ENCODE assay signal across 19 cellular contexts in genomic region chr5:103452089-103452488, GRCh38.
"Had no signal": no experiment of that assay in that cellular context is flagged by ENCODE, and none has a peak within 500 bp of the region (broad histone marks: within the 10 kb centered on the region; RNA-seq: fewer than 3 reads in every experiment).

No MANE protein-coding gene starts in this region.

- H3K36me3 Mint-ChIP-seq: brain; immature natural killer cell; memory B cell; naive thymus-derived CD8-positive, alpha-beta T cell; stimulated activated naive B cell treated with anti-CD40 and anti-IgM and Interleukin-4, amounts not matched to agents 10 μg/mL and 1 μg/mL and 100 μg/mL, for 72 hours had no signal

- ATAC-seq: activated T-cell treated with anti-CD3 and anti-CD28 coated beads, Interleukin-2, amount 50 U/mL, for 4 hours; gastrocnemius medialis; heart left ventricle; naive thymus-derived CD8-positive, alpha-beta T cell; stimulated activated naive B cell treated with anti-CD40 and anti-IgM and Interleukin-4, amounts not matched to agents 10 μg/mL and 1 μg/mL and 100 μg/mL, for 72 hours had no signal

- H3K4me1 Mint-ChIP-seq: central memory CD8-positive, alpha-beta T cell; immature natural killer cell; memory B cell; naive thymus-derived CD8-positive, alpha-beta T cell; stimulated activated naive B cell treated with anti-CD40 and anti-IgM and Interleukin-4, amounts not matched to agents 10 μg/mL and 1 μg/mL and 100 μg/mL, for 72 hours had no signal

- H3K27ac ChIP-seq: gastrocnemius medialis, heart left ventricle, neutrophil, thyroid gland had no signal

- H3K9me3 Mint-ChIP-seq: activated naive CD4-positive, alpha-beta T cell treated with anti-CD3 and anti-CD28 coated beads for 36 hours; activated T-cell treated with anti-CD3 and anti-CD28 coated beads, Interleukin-2, amount 50 U/mL, for 4 hours; central memory CD8-positive, alpha-beta T cell; stimulated activated naive B cell treated with anti-CD40 and anti-IgM and Interleukin-4, amounts not matched to agents 10 μg/mL and 1 μg/mL and 100 μg/mL, for 72 hours; T-helper 1 cell treated with Interleukin-12 subunit alpha and Interleukin-12 subunit beta and Interleukin-4 antibody, amounts not matched to agents 30 μg/mL and 1 μg/mL, for 36 hours had no signal

- H3K4me3 Mint-ChIP-seq: activated naive CD4-positive, alpha-beta T cell treated with anti-CD3 and anti-CD28 coated beads for 36 hours; activated T-cell treated with anti-CD3 and anti-CD28 coated beads, Interleukin-2, amount 50 U/mL, for 4 hours; brain; central memory CD8-positive, alpha-beta T cell; immature natural killer cell; memory B cell; naive thymus-derived CD8-positive, alpha-beta T cell; stimulated activated naive B cell treated with anti-CD40 and anti-IgM and Interleukin-4, amounts not matched to agents 10 μg/mL and 1 μg/mL and 100 μg/mL, for 72 hours; T-helper 1 cell treated with Interleukin-12 subunit alpha and Interleukin-12 subunit beta and Interleukin-4 antibody, amounts not matched to agents 30 μg/mL and 1 μg/mL, for 36 hours had no signal

- H3K27me3 Mint-ChIP-seq: brain had no signal

- DNase-seq: activated CD4-positive, alpha-beta T cell treated with anti-CD3 and anti-CD28 coated beads, Interleukin-2, amount 50 U/mL, for 1 hour; activated CD4-positive, CD25-positive, alpha-beta regulatory T cell treated with anti-CD3 and anti-CD28 coated beads, Interleukin-2, amount 50 U/mL, for 72 hours; activated CD8-positive, alpha-beta memory T cell treated with anti-CD3 and anti-CD28 coated beads, Interleukin-2, amount 50 U/mL, for 4 hours; activated naive CD4-positive, alpha-beta T cell treated with anti-CD3 and anti-CD28 coated beads for 36 hours; activated T-cell treated with anti-CD3 and anti-CD28 coated beads, Interleukin-2, amount 50 U/mL, for 4 hours; cortex of kidney; effector CD4-positive, alpha-beta T cell; gastrocnemius medialis; heart left ventricle; immature natural killer cell; naive thymus-derived CD8-positive, alpha-beta T cell; retina; stimulated activated naive B cell treated with anti-CD40 and anti-IgM and Interleukin-4, amounts not matched to agents 10 μg/mL and 1 μg/mL and 100 μg/mL, for 72 hours; thyroid gland had no signal

- H3K4me3 ChIP-seq: gastrocnemius medialis, heart left ventricle, thyroid gland had no signal

- H3K4me1 ChIP-seq: gastrocnemius medialis, thyroid gland had no signal

- H3K9me3 ChIP-seq: gastrocnemius medialis, heart left ventricle, neutrophil, thyroid gland had no signal

- H3K36me3 ChIP-seq: gastrocnemius medialis, heart left ventricle, neutrophil, thyroid gland had no signal

- H3K27ac Mint-ChIP-seq: activated naive CD4-positive, alpha-beta T cell treated with anti-CD3 and anti-CD28 coated beads for 36 hours; immature natural killer cell; memory B cell; naive thymus-derived CD8-positive, alpha-beta T cell; stimulated activated naive B cell treated with anti-CD40 and anti-IgM and Interleukin-4, amounts not matched to agents 10 μg/mL and 1 μg/mL and 100 μg/mL, for 72 hours; T-helper 1 cell treated with Interleukin-12 subunit alpha and Interleukin-12 subunit beta and Interleukin-4 antibody, amounts not matched to agents 30 μg/mL and 1 μg/mL, for 36 hours had no signal

- H3K27me3 ChIP-seq: gastrocnemius medialis, heart left ventricle, neutrophil, thyroid gland had no signal
